Comparison of ENCODE assay signal across 17 cellular contexts in genomic region chr2:74447230-74447999, GRCh38. TPM values are rescaled to one million over a fixed set of nuclear protein-coding genes. Genes with fewer than 3 reads are reported as not detected.
A peak's percentile ranks its signal among the peaks of the same experiment; 100 is the strongest.
DNase-seq lines count a peak whose midpoint lies in the region; ATAC-seq, FAIRE-seq and TF ChIP-seq lines count a peak whose summit lies in the region.
"Had no signal": no experiment of that assay in that cellular context is flagged by ENCODE, and none has a peak within 500 bp of the region (broad histone marks: within the 10 kb centered on the region; RNA-seq: fewer than 3 reads in every experiment).

No MANE protein-coding gene starts in this region.

- H3K36me3 ChIP-seq in H7 (replicated peaks; ENCODE audit: control insufficient read depth, insufficient read depth, low read length) (no peaks in the 10 kb centered on the region), HepG2 (replicated peaks in 1 of 2; ENCODE audit: control insufficient read depth in 1 of 2, insufficient read depth in 2 of 2, low read length in 2 of 2) (no peaks in the 10 kb centered on the region)
- H3K36me3 ChIP-seq: HAP-1 had no signal

- TF ChIP-seq POLR2A in HepG2 (IDR thresholded peaks at IDR 0.05; ENCODE audit: insufficient read depth in 1 of 2, low read depth in 2 of 2, low read length in 2 of 2) = peak in 1 of 2 experiments; percentile 44; a peak in 1 of 4 replicates

- no peak for TF ChIP-seq EP300 in HepG2 (IDR thresholded peaks at IDR 0.05; ENCODE audit: low read depth in 2 of 2, low read length in 2 of 2)
- TF ChIP-seq EP300 in HepG2 (CRISPR knock-in tag; IDR thresholded peaks at IDR 0.05; ENCODE audit: borderline replicate concordance) = 0 out of 2 replicates have a peak, but pooled peaks have one; percentile 11

- DNase-seq in H7 = peak; percentile 8
- DNase-seq in HepG2 (ENCODE audit: low spot score) = peak; percentile 82
- no peak for DNase-seq in stimulated activated naive B cell treated with anti-CD40 and anti-IgM and Interleukin-4, amounts not matched to agents 10 μg/mL and 1 μg/mL and 100 μg/mL, for 72 hours
- DNase-seq in NCI-H1436 treated with DMSO at 0.1 percent for 48 hours (lab: John Stamatoyannopoulos, UW) = no peak
- DNase-seq in NCI-H345 treated with DMSO at 0.1 percent for 48 hours (lab: John Stamatoyannopoulos, UW; ENCODE audit: unreplicated experiment) = no peak
- no peak for DNase-seq in activated CD8-positive, alpha-beta memory T cell treated with anti-CD3 and anti-CD28 coated beads, Interleukin-2, amount 50 U/mL, for 4 hours
- DNase-seq: 8988T; C1 segment of cervical spinal cord; CD4-positive, alpha-beta T cell; DMS79; GOT3; HFFc6 had no signal

- no peaks in the 10 kb centered on the region for H3K9me3 ChIP-seq in HepG2 (ENCODE audit: low read length)
- H3K9me3 ChIP-seq: HAP-1 had no signal

- WGBS in HepG2 (ENCODE audit: low lambda C conversion rate) = 10% methylated on average over 5 of the region's 5 CpGs

- H3K79me2 ChIP-seq in HepG2 (ENCODE audit: insufficient read depth, low read length) = peaks cover 4% of the 10 kb centered on the region

- POLR2A ChIA-PET in HepG2 (lab: Yijun Ruan, JAX) = interaction anchor here (0.9 to 11.6 kb wide), 8 partner anchors 9 to 57 kb away, joined by 3 to 342 read pairs (median 4); partner anchors contain the start of genes INO80B, LBX2 and WBP1

- no peaks in the 10 kb centered on the region for H3K36me3 Mint-ChIP-seq in nephron (ENCODE audit: low read depth)
- no peaks in the 10 kb centered on the region for H3K36me3 Mint-ChIP-seq in stimulated activated naive B cell treated with anti-CD40 and anti-IgM and Interleukin-4, amounts not matched to agents 10 μg/mL and 1 μg/mL and 100 μg/mL, for 72 hours

- H3K27ac Mint-ChIP-seq in nephron = peak overlapping the region; percentile 18 to 21 (median 20)
- peak overlapping the region; percentile 16 for H3K27ac Mint-ChIP-seq in stimulated activated naive B cell treated with anti-CD40 and anti-IgM and Interleukin-4, amounts not matched to agents 10 μg/mL and 1 μg/mL and 100 μg/mL, for 72 hours
- H3K27ac Mint-ChIP-seq: B cell; CD4-positive, alpha-beta T cell; HFFc6 had no signal

- BruUV-seq in HepG2 (replicated peaks; lab: Mats Ljungman, UMichigan) = no TSS peak

- H3K9me3 Mint-ChIP-seq in nephron = no peaks in the 10 kb centered on the region
- no peaks in the 10 kb centered on the region for H3K9me3 Mint-ChIP-seq in stimulated activated naive B cell treated with anti-CD40 and anti-IgM and Interleukin-4, amounts not matched to agents 10 μg/mL and 1 μg/mL and 100 μg/mL, for 72 hours
- H3K9me3 Mint-ChIP-seq: CD4-positive, alpha-beta T cell; HFFc6 had no signal

- H3K27me3 ChIP-seq in H7 (ENCODE audit: control insufficient read depth, insufficient read depth, low read length) = no peaks in the 10 kb centered on the region; the same call in 1 of the 2 replicates
- no peaks in the 10 kb centered on the region for H3K27me3 ChIP-seq in HepG2 (ENCODE audit: control insufficient read depth in 1 of 2, insufficient read depth in 2 of 2, low read length in 2 of 2)

- CTCF ChIA-PET in HepG2 (lab: Yijun Ruan, JAX; ENCODE audit: low intra/inter-chr PET ratio, low total read pairs) = no interaction called here

- peak; percentile 78 for FAIRE-seq in HepG2 (lab: Jason Lieb, UNC)
- FAIRE-seq: GM12878, GM18507 had no signal

- H3K4me1 Mint-ChIP-seq in nephron = peaks cover 10% of the 10 kb centered on the region
- peaks cover 5 to 12% of the 10 kb centered on the region in 2 donors for H3K4me1 Mint-ChIP-seq in stimulated activated naive B cell treated with anti-CD40 and anti-IgM and Interleukin-4, amounts not matched to agents 10 μg/mL and 1 μg/mL and 100 μg/mL, for 72 hours

- H4K20me1 ChIP-seq in HepG2 (ENCODE audit: insufficient read depth, low read length) = no peaks in the 10 kb centered on the region

- no peak for TF ChIP-seq RAD21 in HepG2 (CRISPR knock-in tag; IDR thresholded peaks at IDR 0.05)

- TF ChIP-seq CTCF in HepG2 (CRISPR knock-in tag; IDR thresholded peaks at IDR 0.05) (no peak), nephron (IDR thresholded peaks at IDR 0.05; ENCODE audit: unreplicated experiment in 3 of 3) (no peak)

- peak; percentile 75 for ATAC-seq in HepG2
- no peak for ATAC-seq in stimulated activated naive B cell treated with anti-CD40 and anti-IgM and Interleukin-4, amounts not matched to agents 10 μg/mL and 1 μg/mL and 100 μg/mL, for 72 hours (replicated peaks)
- ATAC-seq: GM12878 had no signal

- peaks cover 66% of the 10 kb centered on the region for H3K4me1 ChIP-seq in HepG2 (ENCODE audit: insufficient read depth, low read length)

- peak overlapping the region; percentile 33 for H3K9ac ChIP-seq in HepG2 (ENCODE audit: insufficient read depth, low read depth, low read length)

- peak overlapping the region in 1 of 3 experiments; percentile 12 for H3K4me3 Mint-ChIP-seq in nephron
- H3K4me3 Mint-ChIP-seq in stimulated activated naive B cell treated with anti-CD40 and anti-IgM and Interleukin-4, amounts not matched to agents 10 μg/mL and 1 μg/mL and 100 μg/mL, for 72 hours = no peak overlapping the region
- H3K4me3 Mint-ChIP-seq: B cell; CD4-positive, alpha-beta T cell; HFFc6 had no signal

- peak overlapping the region; percentile 65 for H3K27ac ChIP-seq in HepG2 (ENCODE audit: extremely low read length, insufficient read depth, low read length)

- H2AFZ ChIP-seq in HepG2 (ENCODE audit: low read length) = no peak overlapping the region

- in situ Hi-C loops in HepG2 (cut with HindIII; ENCODE audit: extremely low pct_ligation_motif_present, low pct_unique_long_range_greater_than_20kb) = no loop called here

- H3K4me2 ChIP-seq in HepG2 (ENCODE audit: low read depth, low read length) = peak overlapping the region; percentile 75

- H3K4me3 ChIP-seq in H7 (ENCODE audit: insufficient read depth, low read depth, low read length) (no peak overlapping the region), HepG2 (replicated peaks in 1 of 3; ENCODE audit: insufficient read depth in 1 of 3, low read depth in 2 of 3, low read length in 3 of 3) (peak overlapping the region; percentile 18 to 31 (median 29); a peak in 4 of 6 replicates)
- H3K4me3 ChIP-seq: GM12878, HAP-1 had no signal

- intact Hi-C loops in HepG2 (cut with micrococcal nuclease; ENCODE audit: unreplicated experiment) = no loop called here

- H3K27me3 Mint-ChIP-seq in nephron (ENCODE audit: low read depth) = no peaks in the 10 kb centered on the region
- peaks cover 19% of the 10 kb centered on the region in 2 donors for H3K27me3 Mint-ChIP-seq in stimulated activated naive B cell treated with anti-CD40 and anti-IgM and Interleukin-4, amounts not matched to agents 10 μg/mL and 1 μg/mL and 100 μg/mL, for 72 hours

RNA-seq across cellular contexts. Expression of gene RTKN, which starts 5.7 kb away (rescaled TPM):
- total RNA-seq in H7 (2014; rRNA removed; shearing (Covaris generic)) = 93.4 and 107 TPM in 2 replicates
- 107 and 159 TPM in 2 replicates for total RNA-seq in HepG2 (2016; rRNA removed; fragmentation: Illumina TruSeq; extraction: Trizol)
- total RNA-seq in HepG2 (2016; cell fraction: cytosol; rRNA removed; fragmentation: Illumina TruSeq; extraction: Trizol; ENCODE audit: low read depth) = 32.3 and 32.8 TPM in 2 replicates
- total RNA-seq in HepG2 (2016; cell fraction: insoluble cytoplasmic fraction; rRNA removed; fragmentation: Illumina TruSeq; extraction: Trizol) = 92.8 and 167 TPM in 2 replicates
- total RNA-seq in HepG2 (2016; cell fraction: membrane; rRNA removed; fragmentation: Illumina TruSeq; extraction: Trizol) = 71.3 and 83.2 TPM in 2 replicates
- 134 and 147 TPM in 2 replicates for total RNA-seq in HepG2 (2016; cell fraction: nucleus; rRNA removed; fragmentation: Illumina TruSeq; extraction: Trizol)
- 166 and 187 TPM in 2 replicates for polyA plus RNA-seq in HepG2 (2011; rRNA removed)
- polyA plus RNA-seq in HepG2 (2011; cell fraction: cytosol; rRNA removed) = 105 and 146 TPM in 2 replicates
- 693 and 745 TPM in 2 replicates for polyA plus RNA-seq in HepG2 (2011; cell fraction: nucleus; rRNA removed)
- polyA plus RNA-seq in HepG2 (2012) = 111 and 123 TPM in 2 replicates
- polyA plus RNA-seq in HepG2 (2016; cell fraction: cytosol; fragmentation: Illumina TruSeq; extraction: Trizol; ENCODE audit: low read depth) = 19.8 and 20.3 TPM in 2 replicates
- 106 and 117 TPM in 2 replicates for polyA plus RNA-seq in HepG2 (2016; cell fraction: insoluble cytoplasmic fraction; fragmentation: Illumina TruSeq; extraction: Trizol; ENCODE audit: low read depth)
- 48.0 and 54.9 TPM in 2 replicates for polyA plus RNA-seq in HepG2 (2016; cell fraction: membrane; fragmentation: Illumina TruSeq; extraction: Trizol; ENCODE audit: low read depth)
- polyA plus RNA-seq in HepG2 (2016; cell fraction: nucleus; fragmentation: Illumina TruSeq; extraction: Trizol; ENCODE audit: insufficient read depth, low read depth) = 311 and 321 TPM in 2 replicates
- 14.0 and 202 TPM in 2 replicates for polyA minus RNA-seq in HepG2 (2011; rRNA and poly(A)+ RNA removed; ENCODE audit: low replicate concordance)
- polyA minus RNA-seq in HepG2 (2011; cell fraction: cytosol; rRNA and poly(A)+ RNA removed) = 51.2 and 66.4 TPM in 2 replicates
- 211 and 223 TPM in 2 replicates for polyA minus RNA-seq in HepG2 (2011; cell fraction: nucleus; rRNA and poly(A)+ RNA removed)

RNA-seq across cellular contexts. Expression of gene INO80B, which starts 7.5 kb away (rescaled TPM):
- total RNA-seq in H7 (2014; rRNA removed; shearing (Covaris generic)) = 9.6 and 11.3 TPM in 2 replicates
- 10.0 and 14.5 TPM in 2 replicates for total RNA-seq in HepG2 (2016; rRNA removed; fragmentation: Illumina TruSeq; extraction: Trizol)
- 5.0 and 7.0 TPM in 2 replicates for total RNA-seq in HepG2 (2016; cell fraction: cytosol; rRNA removed; fragmentation: Illumina TruSeq; extraction: Trizol; ENCODE audit: low read depth)
- 8.7 and 16.5 TPM in 2 replicates for total RNA-seq in HepG2 (2016; cell fraction: insoluble cytoplasmic fraction; rRNA removed; fragmentation: Illumina TruSeq; extraction: Trizol)
- total RNA-seq in HepG2 (2016; cell fraction: membrane; rRNA removed; fragmentation: Illumina TruSeq; extraction: Trizol) = 9.3 and 10.1 TPM in 2 replicates
- 12.6 and 17.1 TPM in 2 replicates for total RNA-seq in HepG2 (2016; cell fraction: nucleus; rRNA removed; fragmentation: Illumina TruSeq; extraction: Trizol)
- polyA plus RNA-seq in HepG2 (2011; rRNA removed) = 6.2 and 7.9 TPM in 2 replicates
- 4.5 and 4.9 TPM in 2 replicates for polyA plus RNA-seq in HepG2 (2011; cell fraction: cytosol; rRNA removed)
- 63.6 and 70.4 TPM in 2 replicates for polyA plus RNA-seq in HepG2 (2011; cell fraction: nucleus; rRNA removed)
- 13.1 and 14.4 TPM in 2 replicates for polyA plus RNA-seq in HepG2 (2012)
- 4.5 and 5.4 TPM in 2 replicates for polyA plus RNA-seq in HepG2 (2016; cell fraction: cytosol; fragmentation: Illumina TruSeq; extraction: Trizol; ENCODE audit: low read depth)
- 15.4 and 15.7 TPM in 2 replicates for polyA plus RNA-seq in HepG2 (2016; cell fraction: insoluble cytoplasmic fraction; fragmentation: Illumina TruSeq; extraction: Trizol; ENCODE audit: low read depth)
- 10.1 and 13.1 TPM in 2 replicates for polyA plus RNA-seq in HepG2 (2016; cell fraction: membrane; fragmentation: Illumina TruSeq; extraction: Trizol; ENCODE audit: low read depth)
- polyA plus RNA-seq in HepG2 (2016; cell fraction: nucleus; fragmentation: Illumina TruSeq; extraction: Trizol; ENCODE audit: insufficient read depth, low read depth) = 30.3 and 40.1 TPM in 2 replicates
- 2.5 and 7.3 TPM in 2 replicates for polyA minus RNA-seq in HepG2 (2011; rRNA and poly(A)+ RNA removed; ENCODE audit: low replicate concordance)
- 1.3 TPM in 1 of 2 replicates, not detected in the other for polyA minus RNA-seq in HepG2 (2011; cell fraction: cytosol; rRNA and poly(A)+ RNA removed)
- polyA minus RNA-seq in HepG2 (2011; cell fraction: nucleus; rRNA and poly(A)+ RNA removed) = 14.5 and 22.5 TPM in 2 replicates

RNA-seq across cellular contexts. Expression of gene WBP1, which starts 10.8 kb away (rescaled TPM):
- total RNA-seq in H7 (2014; rRNA removed; shearing (Covaris generic)) = 81.0 and 88.9 TPM in 2 replicates
- total RNA-seq in HepG2 (2016; rRNA removed; fragmentation: Illumina TruSeq; extraction: Trizol) = 26.5 and 38.8 TPM in 2 replicates
- 50.0 and 58.3 TPM in 2 replicates for total RNA-seq in HepG2 (2016; cell fraction: cytosol; rRNA removed; fragmentation: Illumina TruSeq; extraction: Trizol; ENCODE audit: low read depth)
- total RNA-seq in HepG2 (2016; cell fraction: insoluble cytoplasmic fraction; rRNA removed; fragmentation: Illumina TruSeq; extraction: Trizol) = 27.8 and 36.5 TPM in 2 replicates
- total RNA-seq in HepG2 (2016; cell fraction: membrane; rRNA removed; fragmentation: Illumina TruSeq; extraction: Trizol) = 61.3 and 76.9 TPM in 2 replicates
- total RNA-seq in HepG2 (2016; cell fraction: nucleus; rRNA removed; fragmentation: Illumina TruSeq; extraction: Trizol) = 25.9 and 29.1 TPM in 2 replicates
- polyA plus RNA-seq in HepG2 (2011; rRNA removed) = 85.7 and 107 TPM in 2 replicates
- 77.8 and 109 TPM in 2 replicates for polyA plus RNA-seq in HepG2 (2011; cell fraction: cytosol; rRNA removed)
- polyA plus RNA-seq in HepG2 (2011; cell fraction: nucleus; rRNA removed) = 406 and 434 TPM in 2 replicates
- polyA plus RNA-seq in HepG2 (2012) = 45.0 and 50.3 TPM in 2 replicates
- 82.9 and 90.6 TPM in 2 replicates for polyA plus RNA-seq in HepG2 (2016; cell fraction: cytosol; fragmentation: Illumina TruSeq; extraction: Trizol; ENCODE audit: low read depth)
- 41.4 and 46.0 TPM in 2 replicates for polyA plus RNA-seq in HepG2 (2016; cell fraction: insoluble cytoplasmic fraction; fragmentation: Illumina TruSeq; extraction: Trizol; ENCODE audit: low read depth)
- 87.2 and 99.7 TPM in 2 replicates for polyA plus RNA-seq in HepG2 (2016; cell fraction: membrane; fragmentation: Illumina TruSeq; extraction: Trizol; ENCODE audit: low read depth)
- polyA plus RNA-seq in HepG2 (2016; cell fraction: nucleus; fragmentation: Illumina TruSeq; extraction: Trizol; ENCODE audit: insufficient read depth, low read depth) = 71.0 and 71.7 TPM in 2 replicates
- polyA minus RNA-seq in HepG2 (2011; rRNA and poly(A)+ RNA removed; ENCODE audit: low replicate concordance) = 54.1 and 96.5 TPM in 2 replicates
- polyA minus RNA-seq in HepG2 (2011; cell fraction: cytosol; rRNA and poly(A)+ RNA removed) = 9.6 and 9.8 TPM in 2 replicates
- polyA minus RNA-seq in HepG2 (2011; cell fraction: nucleus; rRNA and poly(A)+ RNA removed) = 29.4 and 41.2 TPM in 2 replicates

RNA-seq across cellular contexts. Expression of gene MOGS, which starts 17.8 kb away (rescaled TPM):
- 91.2 and 98.8 TPM in 2 replicates for total RNA-seq in H7 (2014; rRNA removed; shearing (Covaris generic))
- 30.1 and 95.2 TPM in 2 replicates for total RNA-seq in HepG2 (2016; rRNA removed; fragmentation: Illumina TruSeq; extraction: Trizol)
- 8.8 and 11.5 TPM in 2 replicates for total RNA-seq in HepG2 (2016; cell fraction: cytosol; rRNA removed; fragmentation: Illumina TruSeq; extraction: Trizol; ENCODE audit: low read depth)
- total RNA-seq in HepG2 (2016; cell fraction: insoluble cytoplasmic fraction; rRNA removed; fragmentation: Illumina TruSeq; extraction: Trizol) = 26.3 and 96.7 TPM in 2 replicates
- total RNA-seq in HepG2 (2016; cell fraction: membrane; rRNA removed; fragmentation: Illumina TruSeq; extraction: Trizol) = 21.6 and 24.7 TPM in 2 replicates
- total RNA-seq in HepG2 (2016; cell fraction: nucleus; rRNA removed; fragmentation: Illumina TruSeq; extraction: Trizol) = 74.9 and 89.3 TPM in 2 replicates
- polyA plus RNA-seq in HepG2 (2011; rRNA removed) = 117 and 124 TPM in 2 replicates
- polyA plus RNA-seq in HepG2 (2011; cell fraction: cytosol; rRNA removed) = 82.7 and 107 TPM in 2 replicates
- polyA plus RNA-seq in HepG2 (2011; cell fraction: nucleus; rRNA removed) = 164 and 187 TPM in 2 replicates
- 66.6 and 78.0 TPM in 2 replicates for polyA plus RNA-seq in HepG2 (2012)
- 7.9 TPM in 2 replicates for polyA plus RNA-seq in HepG2 (2016; cell fraction: cytosol; fragmentation: Illumina TruSeq; extraction: Trizol; ENCODE audit: low read depth)
- 21.4 and 26.1 TPM in 2 replicates for polyA plus RNA-seq in HepG2 (2016; cell fraction: insoluble cytoplasmic fraction; fragmentation: Illumina TruSeq; extraction: Trizol; ENCODE audit: low read depth)
- polyA plus RNA-seq in HepG2 (2016; cell fraction: membrane; fragmentation: Illumina TruSeq; extraction: Trizol; ENCODE audit: low read depth) = 12.9 and 13.0 TPM in 2 replicates
- 132 and 137 TPM in 2 replicates for polyA plus RNA-seq in HepG2 (2016; cell fraction: nucleus; fragmentation: Illumina TruSeq; extraction: Trizol; ENCODE audit: insufficient read depth, low read depth)
- 89.6 and 182 TPM in 2 replicates for polyA minus RNA-seq in HepG2 (2011; rRNA and poly(A)+ RNA removed; ENCODE audit: low replicate concordance)
- 63.1 and 75.1 TPM in 2 replicates for polyA minus RNA-seq in HepG2 (2011; cell fraction: cytosol; rRNA and poly(A)+ RNA removed)
- polyA minus RNA-seq in HepG2 (2011; cell fraction: nucleus; rRNA and poly(A)+ RNA removed) = 28.6 and 30.3 TPM in 2 replicates

RNA-seq across cellular contexts. Expression of gene MRPL53, which starts 25.1 kb away (rescaled TPM):
- 25.9 and 34.1 TPM in 2 replicates for total RNA-seq in H7 (2014; rRNA removed; shearing (Covaris generic))
- total RNA-seq in HepG2 (2016; rRNA removed; fragmentation: Illumina TruSeq; extraction: Trizol) = 51.9 and 53.8 TPM in 2 replicates
- 42.4 and 54.6 TPM in 2 replicates for total RNA-seq in HepG2 (2016; cell fraction: cytosol; rRNA removed; fragmentation: Illumina TruSeq; extraction: Trizol; ENCODE audit: low read depth)
- total RNA-seq in HepG2 (2016; cell fraction: insoluble cytoplasmic fraction; rRNA removed; fragmentation: Illumina TruSeq; extraction: Trizol) = 58.8 and 59.3 TPM in 2 replicates
- 53.4 and 65.7 TPM in 2 replicates for total RNA-seq in HepG2 (2016; cell fraction: membrane; rRNA removed; fragmentation: Illumina TruSeq; extraction: Trizol)
- total RNA-seq in HepG2 (2016; cell fraction: nucleus; rRNA removed; fragmentation: Illumina TruSeq; extraction: Trizol) = 30.0 and 33.7 TPM in 2 replicates
- 28.8 and 34.3 TPM in 2 replicates for polyA plus RNA-seq in HepG2 (2011; rRNA removed)
- polyA plus RNA-seq in HepG2 (2011; cell fraction: cytosol; rRNA removed) = 30.0 and 63.3 TPM in 2 replicates
- polyA plus RNA-seq in HepG2 (2011; cell fraction: nucleus; rRNA removed) = 49.3 and 53.8 TPM in 2 replicates
- 32.0 and 44.9 TPM in 2 replicates for polyA plus RNA-seq in HepG2 (2012)
- polyA plus RNA-seq in HepG2 (2016; cell fraction: cytosol; fragmentation: Illumina TruSeq; extraction: Trizol; ENCODE audit: low read depth) = 37.9 and 43.7 TPM in 2 replicates
- 43.6 and 45.0 TPM in 2 replicates for polyA plus RNA-seq in HepG2 (2016; cell fraction: insoluble cytoplasmic fraction; fragmentation: Illumina TruSeq; extraction: Trizol; ENCODE audit: low read depth)
- polyA plus RNA-seq in HepG2 (2016; cell fraction: membrane; fragmentation: Illumina TruSeq; extraction: Trizol; ENCODE audit: low read depth) = 39.5 and 42.8 TPM in 2 replicates
- polyA plus RNA-seq in HepG2 (2016; cell fraction: nucleus; fragmentation: Illumina TruSeq; extraction: Trizol; ENCODE audit: insufficient read depth, low read depth) = 61.4 and 66.8 TPM in 2 replicates
- 38.1 and 38.8 TPM in 2 replicates for polyA minus RNA-seq in HepG2 (2011; rRNA and poly(A)+ RNA removed; ENCODE audit: low replicate concordance)
- 13.6 and 15.1 TPM in 2 replicates for polyA minus RNA-seq in HepG2 (2011; cell fraction: cytosol; rRNA and poly(A)+ RNA removed)
- 18.9 and 23.0 TPM in 2 replicates for polyA minus RNA-seq in HepG2 (2011; cell fraction: nucleus; rRNA and poly(A)+ RNA removed)

Comparison
In these comparisons a context has a peak if more than half of its experiments do, and no peak if none do; other contexts are left out.
1. DNase-seq: peak in H7 (single experiment) and HepG2 (single experiment); none in stimulated activated naive B cell treated with anti-CD40 and anti-IgM and Interleukin-4, amounts not matched to agents 10 μg/mL and 1 μg/mL and 100 μg/mL, for 72 hours (single experiment), NCI-H1436 treated with DMSO at 0.1 percent for 48 hours (single experiment), NCI-H345 treated with DMSO at 0.1 percent for 48 hours (single experiment) and activated CD8-positive, alpha-beta memory T cell treated with anti-CD3 and anti-CD28 coated beads, Interleukin-2, amount 50 U/mL, for 4 hours (single experiment).